1 cellular context compared by ENCODE assay signal in the genomic region with DNA sequence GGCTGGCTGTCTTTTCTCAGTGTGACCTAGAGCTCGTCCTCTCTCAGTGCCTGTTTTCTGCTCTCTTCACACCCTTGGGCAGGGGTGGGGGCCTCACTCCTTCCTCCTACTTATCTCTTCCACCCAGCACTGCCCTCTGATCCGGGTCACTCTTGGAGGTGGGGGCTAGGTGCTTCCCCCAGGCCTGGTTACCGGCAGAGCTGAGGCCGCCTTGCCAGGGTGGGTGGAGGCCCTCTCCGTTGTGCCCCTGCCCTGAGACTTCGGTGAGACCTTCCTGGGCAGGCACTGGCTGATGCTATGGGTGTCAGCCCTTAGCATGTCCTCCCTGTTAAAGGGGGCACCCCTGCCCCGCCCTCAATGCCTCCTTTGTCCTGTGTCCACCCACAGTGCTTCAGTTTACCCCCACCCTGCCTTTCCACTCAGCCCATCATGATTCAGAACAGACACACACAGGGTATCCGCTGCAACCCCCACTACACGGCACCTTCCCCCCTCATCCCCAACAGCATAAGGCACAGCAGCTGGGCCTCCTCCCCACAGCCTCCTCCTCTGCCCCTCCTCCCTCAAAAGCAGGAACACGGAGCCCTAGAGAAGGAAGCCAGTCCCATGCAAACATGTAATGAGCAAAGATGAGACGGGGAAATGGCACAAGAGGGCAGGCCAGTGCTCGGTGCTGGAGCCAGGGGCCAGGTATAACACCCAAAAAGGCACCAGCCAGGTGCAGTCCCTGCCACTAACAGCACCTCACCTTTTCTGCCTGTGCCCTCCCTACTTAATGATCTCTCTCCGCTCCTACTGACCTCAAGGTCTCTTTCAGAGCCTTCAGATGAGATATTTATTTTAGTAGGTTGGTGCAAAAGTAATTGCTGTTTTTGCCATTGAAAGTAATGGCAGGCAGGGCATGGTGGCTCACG.
TF ChIP-seq lines count a peak whose summit lies in the region.

No MANE protein-coding gene starts in this region.

TF ChIP-seq in endothelial cell of umbilical vein, 7 proteins besides CTCF, POLR2A, EP300 and RAD21:
- TF ChIP-seq, protein P1, sequence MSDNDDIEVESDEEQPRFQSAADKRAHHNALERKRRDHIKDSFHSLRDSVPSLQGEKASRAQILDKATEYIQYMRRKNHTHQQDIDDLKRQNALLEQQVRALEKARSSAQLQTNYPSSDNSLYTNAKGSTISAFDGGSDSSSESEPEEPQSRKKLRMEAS (IDR thresholded peaks at IDR 0.05; ENCODE audit: insufficient read depth, insufficient read length) = no peak
